In the genomic region with DNA sequence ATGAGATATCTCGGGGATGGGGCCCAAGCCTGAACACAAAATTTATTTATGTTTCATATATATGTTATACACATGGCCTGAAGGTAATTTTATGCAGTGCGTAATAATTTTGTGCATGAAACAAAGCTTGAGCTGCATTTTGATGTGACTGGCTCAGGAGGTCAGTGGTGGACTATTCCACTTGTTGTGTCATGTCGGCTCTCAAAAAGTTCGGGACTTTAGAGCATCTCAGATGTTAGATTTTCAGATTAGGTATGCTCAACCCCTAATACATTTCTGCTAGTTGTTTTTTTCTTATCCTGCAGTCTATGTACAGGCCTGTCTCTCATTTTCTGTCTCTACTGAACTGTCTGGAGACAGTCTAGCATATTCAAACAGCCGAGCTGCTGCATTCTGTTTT, we compare ENCODE assay signal across 17 cellular contexts.
DNase-seq lines count a peak whose midpoint lies in the region; ATAC-seq and TF ChIP-seq lines count a peak whose summit lies in the region.
"Had no signal": no experiment of that assay in that cellular context is flagged by ENCODE, and none has a peak within 500 bp of the region (broad histone marks: within the 10 kb centered on the region; RNA-seq: fewer than 3 reads in every experiment).

No MANE protein-coding gene starts in this region.

- no peak for TF ChIP-seq POLR2A in testis (IDR thresholded peaks at IDR 0.05)

- no peak overlapping the region for H3K4me3 Mint-ChIP-seq in activated CD8-positive, alpha-beta T cell treated with anti-CD3 and anti-CD28 coated beads, Interleukin-2, amount 10 ng/mL, durations not matched to agents 7 days and 5 days
- H3K4me3 Mint-ChIP-seq in activated CD8-positive, alpha-beta T cell treated with anti-CD3 and anti-CD28 coated beads for 36 hours: no peak overlapping the region
- H3K4me3 Mint-ChIP-seq: B cell; CD4-positive, alpha-beta memory T cell had no signal

- H3K27ac ChIP-seq in KOPT-K1 (ENCODE audit: low read depth, low read length, poor library complexity, severe bottlenecking) (peak overlapping the region; percentile 26), cingulate gyrus (ENCODE audit: low read depth, low read length) (peak overlapping the region; percentile 92), substantia nigra (ENCODE audit: low read depth, low read length, poor library complexity, severe bottlenecking) (peak overlapping the region; percentile 84), testis (no peak overlapping the region)
- H3K27ac ChIP-seq: SJCRH30 had no signal

- H3K4me1 Mint-ChIP-seq in activated CD8-positive, alpha-beta T cell treated with anti-CD3 and anti-CD28 coated beads, Interleukin-2, amount 10 ng/mL, durations not matched to agents 7 days and 5 days (ENCODE audit: low read depth): peaks cover 77% of the 10 kb centered on the region
- H3K4me1 Mint-ChIP-seq in activated CD8-positive, alpha-beta T cell treated with anti-CD3 and anti-CD28 coated beads for 36 hours (ENCODE audit: low read depth): peaks cover 59% of the 10 kb centered on the region

- H3K4me3 ChIP-seq in testis: no peak overlapping the region
- H3K4me3 ChIP-seq: SJCRH30 had no signal

- H3K36me3 Mint-ChIP-seq in activated CD8-positive, alpha-beta T cell treated with anti-CD3 and anti-CD28 coated beads, Interleukin-2, amount 10 ng/mL, durations not matched to agents 7 days and 5 days (ENCODE audit: low read depth): peaks cover 18% of the 10 kb centered on the region
- peaks cover 6% of the 10 kb centered on the region for H3K36me3 Mint-ChIP-seq in activated CD8-positive, alpha-beta T cell treated with anti-CD3 and anti-CD28 coated beads for 36 hours (ENCODE audit: low read depth)

- DNase-seq in activated CD8-positive, alpha-beta T cell treated with anti-CD3 and anti-CD28 coated beads, Interleukin-2, amount 10 ng/mL, durations not matched to agents 7 days and 5 days: no peak
- no peak for DNase-seq in activated CD8-positive, alpha-beta T cell treated with anti-CD3 and anti-CD28 coated beads for 36 hours
- DNase-seq in substantia nigra (lab: John Stamatoyannopoulos, UW) (no peak), testis (no peak), NOMO-1 treated with dmso at 0.1 percent for 144 hours (lab: John Stamatoyannopoulos, UW; ENCODE audit: unreplicated experiment) (no peak)
- DNase-seq: 8988T; CD4-positive, alpha-beta memory T cell; DMS53; NCI-H1105; NCI-H1694; NCI-H510A; NCI-H774; SJCRH30 had no signal

- no peak for TF ChIP-seq CTCF in activated CD8-positive, alpha-beta T cell treated with anti-CD3 and anti-CD28 coated beads for 36 hours (IDR thresholded peaks at IDR 0.05)
- TF ChIP-seq CTCF in testis (IDR thresholded peaks at IDR 0.05): no peak

- POLR2A ChIA-PET in activated CD8-positive, alpha-beta T cell treated with anti-CD3 and anti-CD28 coated beads, Interleukin-2, amount 10 ng/mL, durations not matched to agents 7 days and 5 days (lab: Charles Lee): interaction anchor here (0.6 to 1.2 kb wide), 2 partner anchors 21 to 31 kb away, joined by 3 read pairs; no protein-coding TSS in a partner anchor
- POLR2A ChIA-PET in activated CD8-positive, alpha-beta T cell treated with anti-CD3 and anti-CD28 coated beads for 36 hours (lab: Charles Lee): interaction anchor here (1.0 to 1.8 kb wide), 4 partner anchors 10 to 32 kb away, joined by 3 to 6 read pairs (median 4); no protein-coding TSS in a partner anchor

- peak overlapping the region; percentile 46 for H3K27ac Mint-ChIP-seq in activated CD8-positive, alpha-beta T cell treated with anti-CD3 and anti-CD28 coated beads, Interleukin-2, amount 10 ng/mL, durations not matched to agents 7 days and 5 days
- no peak overlapping the region for H3K27ac Mint-ChIP-seq in activated CD8-positive, alpha-beta T cell treated with anti-CD3 and anti-CD28 coated beads for 36 hours
- H3K27ac Mint-ChIP-seq: B cell had no signal

- H3K27me3 ChIP-seq in testis: no peaks in the 10 kb centered on the region
- H3K27me3 ChIP-seq: SJCRH30 had no signal

- ATAC-seq in activated CD8-positive, alpha-beta T cell treated with anti-CD3 and anti-CD28 coated beads, Interleukin-2, amount 10 ng/mL, durations not matched to agents 7 days and 5 days: no peak
- ATAC-seq in activated CD8-positive, alpha-beta T cell treated with anti-CD3 and anti-CD28 coated beads for 36 hours: no peak
- no peak for ATAC-seq in GM18520 (IDR thresholded peaks at IDR 0.05; ENCODE audit: unreplicated experiment)

- H3K9me3 ChIP-seq in KOPT-K1 (ENCODE audit: insufficient read depth, low read length, poor library complexity, severe bottlenecking) (no peaks in the 10 kb centered on the region), testis (no peaks in the 10 kb centered on the region)
- H3K9me3 ChIP-seq: SJCRH30 had no signal

- CTCF ChIA-PET in activated CD8-positive, alpha-beta T cell treated with anti-CD3 and anti-CD28 coated beads, Interleukin-2, amount 10 ng/mL, durations not matched to agents 7 days and 5 days (lab: Charles Lee): interaction anchor here (0.7 to 2.9 kb wide), 5 partner anchors 14 to 33 kb away, joined by 3 to 10 read pairs (median 3); no protein-coding TSS in a partner anchor
- CTCF ChIA-PET in activated CD8-positive, alpha-beta T cell treated with anti-CD3 and anti-CD28 coated beads for 36 hours (lab: Charles Lee): interaction anchor here (1.0 to 1.9 kb wide), 3 partner anchors 22 to 28 kb away, joined by 4 to 6 read pairs (median 4); no protein-coding TSS in a partner anchor

- H3K36me3 ChIP-seq in KOPT-K1 (ENCODE audit: insufficient read depth, low read length) (peaks cover 26% of the 10 kb centered on the region), testis (ENCODE audit: low read depth, missing control alignments) (no peaks in the 10 kb centered on the region)
- H3K36me3 ChIP-seq: SJCRH30 had no signal

- H3K27me3 Mint-ChIP-seq in activated CD8-positive, alpha-beta T cell treated with anti-CD3 and anti-CD28 coated beads, Interleukin-2, amount 10 ng/mL, durations not matched to agents 7 days and 5 days (ENCODE audit: low read depth): no peaks in the 10 kb centered on the region
- no peaks in the 10 kb centered on the region for H3K27me3 Mint-ChIP-seq in activated CD8-positive, alpha-beta T cell treated with anti-CD3 and anti-CD28 coated beads for 36 hours
- H3K27me3 Mint-ChIP-seq: B cell; CD4-positive, alpha-beta memory T cell had no signal

- intact Hi-C loops in activated CD8-positive, alpha-beta T cell treated with anti-CD3 and anti-CD28 coated beads for 36 hours (cut with micrococcal nuclease): loop anchor here (2.0 kb wide), 1 partner anchor 18 kb away; no protein-coding TSS in a partner anchor
- intact Hi-C loops in testis (cut with DNase I; ENCODE audit: low total_unique reads): no loop called here

- WGBS in testis, 2 donors: 94 to 97% methylated on average over 5 of the region's 5 CpGs

- H3K9me3 Mint-ChIP-seq in activated CD8-positive, alpha-beta T cell treated with anti-CD3 and anti-CD28 coated beads, Interleukin-2, amount 10 ng/mL, durations not matched to agents 7 days and 5 days (ENCODE audit: insufficient read depth): no peaks in the 10 kb centered on the region
- no peaks in the 10 kb centered on the region for H3K9me3 Mint-ChIP-seq in activated CD8-positive, alpha-beta T cell treated with anti-CD3 and anti-CD28 coated beads for 36 hours
- H3K9me3 Mint-ChIP-seq: CD4-positive, alpha-beta memory T cell had no signal

- no peaks in the 10 kb centered on the region for H3K4me1 ChIP-seq in testis
- H3K4me1 ChIP-seq: SJCRH30 had no signal

Comparison
In these comparisons a context has a peak if more than half of its experiments do, and no peak if none do; other contexts are left out.
1. H3K27ac ChIP-seq: peak in KOPT-K1 (single experiment), cingulate gyrus (single experiment) and substantia nigra (single experiment); none in testis (0 of 2).